1 cellular context compared by ENCODE assay signal in genomic region chr19:35388277-35389054, GRCh38.
TF ChIP-seq lines count a peak whose summit lies in the region.

No MANE protein-coding gene starts in this region.

TF ChIP-seq in K562, 482 proteins besides CTCF, POLR2A, EP300 and RAD21:
- TF ChIP-seq THRA (IDR thresholded peaks at IDR 0.05) (peak; percentile 69), JUND (IDR thresholded peaks at IDR 0.05; ENCODE audit: borderline replicate concordance, low read depth, low read length) (peak; percentile 80; the same call in 1 of the 2 replicates), JUND (tag; IDR thresholded peaks at IDR 0.05; ENCODE audit: borderline replicate concordance, low read depth, low read length) (no peak; the same call in 2 of the 3 replicates), HCFC1 (IDR thresholded peaks at IDR 0.05; ENCODE audit: low read depth, low read length) (no peak), PHB2 (IDR thresholded peaks at IDR 0.05; ENCODE audit: low read depth) (no peak), CTBP1 (IDR thresholded peaks at IDR 0.05; ENCODE audit: borderline replicate concordance) (peak; percentile 51; the same call in 1 of the 2 replicates), FOXJ2 (tag; IDR thresholded peaks at IDR 0.05) (peak; percentile 29; the same call in 1 of the 2 replicates), ZNF639 (CRISPR knock-in tag; conservative IDR thresholded peaks at IDR 0.05 in 1 of 2, IDR thresholded peaks at IDR 0.05 in 1 of 2) (peak in 1 of 2 experiments; percentile 43; a peak in 1 of 4 replicates), CREM (IDR thresholded peaks at IDR 0.05; ENCODE audit: low read depth) (0 out of 2 replicates have a peak, but pooled peaks have one; percentile 9), CBX5 (IDR thresholded peaks at IDR 0.05; ENCODE audit: borderline replicate concordance, low read depth) (no peak), ATF3 (IDR thresholded peaks at IDR 0.05) (peak; percentile 64), ATF3 (CRISPR knock-in tag; conservative IDR thresholded peaks at IDR 0.05) (no peak), TEAD2 (tag; IDR thresholded peaks at IDR 0.05) (0 out of 2 replicates have a peak, but pooled peaks have one; percentile 12), KDM2B (CRISPR knock-in tag; IDR thresholded peaks at IDR 0.05) (no peak), E2F1 (CRISPR knock-in tag; IDR thresholded peaks at IDR 0.05) (no peak), ZNF583 (CRISPR knock-in tag; IDR thresholded peaks at IDR 0.05) (0 out of 2 replicates have a peak, but pooled peaks have one; percentile 50), SMAD1 (IDR thresholded peaks at IDR 0.05; ENCODE audit: low read depth, low read length, partially characterized antibody) (no peak), CBFA2T2 (conservative IDR thresholded peaks at IDR 0.05) (0 out of 2 replicates have a peak, but pooled peaks have one; percentile 13), ZNF699 (CRISPR knock-in tag; IDR thresholded peaks at IDR 0.05; ENCODE audit: insufficient replicate concordance) (no peak), ARID1B (IDR thresholded peaks at IDR 0.05) (peak; percentile 35; the same call in 1 of the 2 replicates), BACH1 (tag; IDR thresholded peaks at IDR 0.05) (peak; percentile 11; the same call in 1 of the 2 replicates), CBFA2T3 (IDR thresholded peaks at IDR 0.05) (peak; percentile 13; the same call in 1 of the 2 replicates), ELK1 (CRISPR knock-in tag; IDR thresholded peaks at IDR 0.05) (no peak), BHLHE40 (IDR thresholded peaks at IDR 0.05; ENCODE audit: low read length) (peak; percentile 64), RFX1 (IDR thresholded peaks at IDR 0.05) (0 out of 2 replicates have a peak, but pooled peaks have one; percentile 25), ZFX (CRISPR knock-in tag; IDR thresholded peaks at IDR 0.05) (peak; percentile 25; the same call in 1 of the 2 replicates), MTA1 (IDR thresholded peaks at IDR 0.05; ENCODE audit: borderline replicate concordance) (0 out of 2 replicates have a peak, but pooled peaks have one; percentile 49), ZNF395 (CRISPR knock-in tag; IDR thresholded peaks at IDR 0.05) (0 out of 2 replicates have a peak, but pooled peaks have one; percentile 5), NCOA6 (IDR thresholded peaks at IDR 0.05) (no peak), L3MBTL2 (IDR thresholded peaks at IDR 0.05) (0 out of 2 replicates have a peak, but pooled peaks have one; percentile 17), JUN (IDR thresholded peaks at IDR 0.05; ENCODE audit: borderline replicate concordance, low read depth, low read length) (peak; percentile 44; the same call in 1 of the 2 replicates), JUN (CRISPR knock-in tag; IDR thresholded peaks at IDR 0.05; ENCODE audit: borderline replicate concordance) (no peak), KDM1A (IDR thresholded peaks at IDR 0.05) (0 out of 4 replicates have a peak, but pooled peaks of 1 of the 2 experiments have one; percentile 20), PKNOX1 (IDR thresholded peaks at IDR 0.05) (0 out of 2 replicates have a peak, but pooled peaks have one; percentile 12), MITF (IDR thresholded peaks at IDR 0.05) (0 out of 2 replicates have a peak, but pooled peaks have one; percentile 33), ZFP30 (CRISPR knock-in tag; IDR thresholded peaks at IDR 0.05; ENCODE audit: borderline replicate concordance) (no peak), MTA2 (IDR thresholded peaks at IDR 0.05; ENCODE audit: low read depth) (peak; percentile 8; the same call in 1 of the 2 replicates)
